Comparison of ENCODE assay signal across 10 cellular contexts in genomic region chr5:116571568-116572321, GRCh38. TPM values are rescaled to one million over a fixed set of nuclear protein-coding genes. Genes with fewer than 3 reads are reported as not detected.
DNase-seq lines count a peak whose midpoint lies in the region; ATAC-seq and TF ChIP-seq lines count a peak whose summit lies in the region.
"Had no signal": no experiment of that assay in that cellular context is flagged by ENCODE, and none has a peak within 500 bp of the region (broad histone marks: within the 10 kb centered on the region; RNA-seq: fewer than 3 reads in every experiment).

No MANE protein-coding gene starts in this region.

- H3K27me3 ChIP-seq in neural progenitor cell = no peaks in the 10 kb centered on the region

- H3K36me3 Mint-ChIP-seq in neural progenitor cell = peaks cover 10% of the 10 kb centered on the region
- H3K36me3 Mint-ChIP-seq: CD8-positive, alpha-beta T cell had no signal

- H3K9ac ChIP-seq in neural progenitor cell = peak overlapping the region; percentile 73

- peak overlapping the region; percentile 91 for H3K4me2 ChIP-seq in neural progenitor cell

- peak overlapping the region; percentile 66 for H3K4me3 ChIP-seq in epithelial cell of esophagus (ENCODE audit: low read length)
- peak overlapping the region; percentile 99 for H3K4me3 ChIP-seq in neural progenitor cell

- peaks cover 21% of the 10 kb centered on the region for H3F3A ChIP-seq in neural progenitor cell (ENCODE audit: low read depth)

- H3K9me3 Mint-ChIP-seq in neural progenitor cell = no peaks in the 10 kb centered on the region
- H3K9me3 Mint-ChIP-seq: CD8-positive, alpha-beta T cell had no signal

- H3K27me3 Mint-ChIP-seq in neural progenitor cell (ENCODE audit: insufficient read depth, low read depth) = peaks cover 7% of the 10 kb centered on the region

- DNase-seq in ACHN (peak; percentile 62), NCI-H2227 treated with DMSO at 0.1 percent for 48 hours (lab: John Stamatoyannopoulos, UW) (peak; percentile 17), epithelial cell of esophagus (ENCODE audit: low read depth) (peak; percentile 6), neural progenitor cell (ENCODE audit: low spot score) (peak; percentile 49), SHP77 (lab: John Stamatoyannopoulos, UW) (no peak)
- DNase-seq: CD8-positive, alpha-beta T cell had no signal

- in situ Hi-C loops in ACHN (cut with HindIII; ENCODE audit: low pct_ligation_motif_present, low pct_unique_long_range_greater_than_20kb, low sequenced_read_pairs) = no loop called here

- peak overlapping the region; percentile 98 for H3K4me3 Mint-ChIP-seq in neural progenitor cell
- H3K4me3 Mint-ChIP-seq: CD8-positive, alpha-beta T cell had no signal

- TF ChIP-seq CTCF in epithelial cell of esophagus (IDR thresholded peaks at IDR 0.05; ENCODE audit: insufficient read depth, low read depth, low read length, missing control alignments) (no peak), neural progenitor cell (IDR thresholded peaks at IDR 0.05) (peak; percentile 44)

- peak overlapping the region; percentile 54 for H3K27ac Mint-ChIP-seq in neural progenitor cell
- H3K27ac Mint-ChIP-seq: CD8-positive, alpha-beta T cell had no signal

- peaks cover 22% of the 10 kb centered on the region for H3K4me1 Mint-ChIP-seq in neural progenitor cell

- peak overlapping the region; percentile 49 for H3K27ac ChIP-seq in neural progenitor cell

- no peaks in the 10 kb centered on the region for H3K9me3 ChIP-seq in neural progenitor cell (ENCODE audit: low read depth)

- no peaks in the 10 kb centered on the region for H3K36me3 ChIP-seq in neural progenitor cell

- peaks cover 52% of the 10 kb centered on the region for H3K4me1 ChIP-seq in neural progenitor cell

- ATAC-seq in HG02981 (IDR thresholded peaks at IDR 0.05; ENCODE audit: unreplicated experiment) = no peak
- no peak for ATAC-seq in GM19328 (IDR thresholded peaks at IDR 0.05; ENCODE audit: unreplicated experiment)
- ATAC-seq in GM18868 (IDR thresholded peaks at IDR 0.05; ENCODE audit: unreplicated experiment) = no peak
- ATAC-seq: activated CD4-positive, CD25-positive, alpha-beta regulatory T cell treated with anti-CD3 and anti-CD28 coated beads, Interleukin-2, amount 50 U/mL, for 24 hours; CD8-positive, alpha-beta T cell had no signal

- H3K79me2 ChIP-seq in neural progenitor cell (ENCODE audit: low read depth) = peaks cover 88% of the 10 kb centered on the region

- H2AFZ ChIP-seq in neural progenitor cell (replicated peaks) = no peak overlapping the region

- peaks cover 76% of the 10 kb centered on the region for H4K20me1 ChIP-seq in neural progenitor cell (ENCODE audit: low read depth)

RNA-seq across cellular contexts. Expression of gene SEMA6A, which starts 2.9 kb away (rescaled TPM):
- total RNA-seq in neural progenitor cell (ENCODE audit: low replicate concordance) = 75.3 and 86.4 TPM in 2 replicates
- total RNA-seq: CD8-positive, alpha-beta T cell had no signal

Comparison
In these comparisons a context has a peak if more than half of its experiments do, and no peak if none do; other contexts are left out.
1. DNase-seq: peak in ACHN (single experiment), NCI-H2227 treated with DMSO at 0.1 percent for 48 hours (single experiment), epithelial cell of esophagus (single experiment) and neural progenitor cell (single experiment); none in SHP77 (0 of 2).